Comparison of ENCODE assay signal across 11 cellular contexts in genomic region chr2:109174214-109174613, GRCh38. TPM values are rescaled to one million over a fixed set of nuclear protein-coding genes. Genes with fewer than 3 reads are reported as not detected.
DNase-seq lines count a peak whose midpoint lies in the region; ATAC-seq and TF ChIP-seq lines count a peak whose summit lies in the region.
"Had no signal": no experiment of that assay in that cellular context is flagged by ENCODE, and none has a peak within 500 bp of the region (broad histone marks: within the 10 kb centered on the region; RNA-seq: fewer than 3 reads in every experiment).

No MANE protein-coding gene starts in this region.

- no peaks in the 10 kb centered on the region for H3K9me2 ChIP-seq in hepatocyte (replicated peaks; ENCODE audit: insufficient read depth)

- H4K20me1 ChIP-seq in hepatocyte (ENCODE audit: insufficient read depth, poor library complexity, severe bottlenecking): no peaks in the 10 kb centered on the region

- peak overlapping the region; percentile 92 for H3K27ac ChIP-seq in hepatocyte
- H3K27ac ChIP-seq: foreskin keratinocyte had no signal

- H3K4me1 Mint-ChIP-seq in HFFc6 (ENCODE audit: low read depth): peaks cover 40% of the 10 kb centered on the region
- peaks cover 26% of the 10 kb centered on the region for H3K4me1 Mint-ChIP-seq in stimulated activated naive CD8-positive, alpha-beta T cell treated with anti-CD3 and anti-CD28 coated beads, Interleukin-15, Interleukin-2, amounts not matched to agents 100 ng/mL and 50 ng/mL, for 24 hours (ENCODE audit: low read depth)

- DNase-seq in HFFc6 (no peak), adipocyte (ENCODE audit: low read depth) (peak; percentile 26), hepatocyte (ENCODE audit: low spot score) (no peak), NCI-H1092 (lab: John Stamatoyannopoulos, UW) (no peak), GOT3 (lab: John Stamatoyannopoulos, UW) (no peak), NCI-H2107 (lab: John Stamatoyannopoulos, UW) (no peak)
- DNase-seq: activated CD4-positive, alpha-beta memory T cell treated with anti-CD3 and anti-CD28 coated beads for 36 hours; foreskin keratinocyte; NCI-H510A had no signal

- peak overlapping the region; percentile 61 for H3K9ac ChIP-seq in adipocyte (ENCODE audit: low read length)

- no peaks in the 10 kb centered on the region for H3K36me3 ChIP-seq in adipocyte (ENCODE audit: control insufficient read depth, insufficient read depth, low read length, severe bottlenecking)
- H3K36me3 ChIP-seq in hepatocyte (replicated peaks; ENCODE audit: insufficient read depth, low read depth): no peaks in the 10 kb centered on the region

- H3K4me3 ChIP-seq in adipocyte (ENCODE audit: low read length) (peak overlapping the region; percentile 37), hepatocyte (no peak overlapping the region)

- H3K27me3 Mint-ChIP-seq in HFFc6 (ENCODE audit: insufficient read depth): peaks cover 7% of the 10 kb centered on the region
- no peaks in the 10 kb centered on the region for H3K27me3 Mint-ChIP-seq in stimulated activated naive CD8-positive, alpha-beta T cell treated with anti-CD3 and anti-CD28 coated beads, Interleukin-15, Interleukin-2, amounts not matched to agents 100 ng/mL and 50 ng/mL, for 24 hours

- peaks cover 5% of the 10 kb centered on the region for H3K9me3 ChIP-seq in adipocyte (ENCODE audit: control insufficient read depth, low read length)
- H3K9me3 ChIP-seq in hepatocyte (ENCODE audit: low read depth): no peaks in the 10 kb centered on the region

- H3K4me1 ChIP-seq in adipocyte (ENCODE audit: control insufficient read depth, insufficient read depth, low read length): peaks cover 51% of the 10 kb centered on the region
- H3K4me1 ChIP-seq in hepatocyte (ENCODE audit: insufficient read depth): peaks cover 31% of the 10 kb centered on the region
- H3K4me1 ChIP-seq: foreskin keratinocyte had no signal

- peak overlapping the region; percentile 94 for H3K27ac Mint-ChIP-seq in HFFc6
- H3K27ac Mint-ChIP-seq in stimulated activated naive CD8-positive, alpha-beta T cell treated with anti-CD3 and anti-CD28 coated beads, Interleukin-15, Interleukin-2, amounts not matched to agents 100 ng/mL and 50 ng/mL, for 24 hours: peak overlapping the region; percentile 40
- H3K27ac Mint-ChIP-seq: activated CD4-positive, alpha-beta memory T cell treated with anti-CD3 and anti-CD28 coated beads for 36 hours had no signal

- H3K9me3 Mint-ChIP-seq in HFFc6: 0 out of 2 replicates have a peak, but pooled peaks cover 6% of the 10 kb centered on the region
- H3K9me3 Mint-ChIP-seq in stimulated activated naive CD8-positive, alpha-beta T cell treated with anti-CD3 and anti-CD28 coated beads, Interleukin-15, Interleukin-2, amounts not matched to agents 100 ng/mL and 50 ng/mL, for 24 hours: no peaks in the 10 kb centered on the region

- no peak for TF ChIP-seq CTCF in HFFc6 (IDR thresholded peaks at IDR 0.05)
- TF ChIP-seq CTCF in hepatocyte (IDR thresholded peaks at IDR 0.05; ENCODE audit: poor library complexity): no peak

- H2AFZ ChIP-seq in hepatocyte: no peak overlapping the region

- H3K79me2 ChIP-seq in hepatocyte: peaks cover 7% of the 10 kb centered on the region

- WGBS in hepatocyte (ENCODE audit: low lambda C conversion rate, missing lambda C conversion rate): 95% methylated on average over 4 of the region's 4 CpGs

- peak overlapping the region; percentile 80; the same call in 1 of the 2 replicates for H3K4me3 Mint-ChIP-seq in HFFc6
- no peak overlapping the region for H3K4me3 Mint-ChIP-seq in stimulated activated naive CD8-positive, alpha-beta T cell treated with anti-CD3 and anti-CD28 coated beads, Interleukin-15, Interleukin-2, amounts not matched to agents 100 ng/mL and 50 ng/mL, for 24 hours
- H3K4me3 Mint-ChIP-seq: activated CD4-positive, alpha-beta memory T cell treated with anti-CD3 and anti-CD28 coated beads for 36 hours had no signal

- no peaks in the 10 kb centered on the region for H3K27me3 ChIP-seq in adipocyte (replicated peaks; ENCODE audit: control insufficient read depth, insufficient read depth, low read length)
- H3K27me3 ChIP-seq in hepatocyte: no peaks in the 10 kb centered on the region

- no peak for ATAC-seq in GM19328 (IDR thresholded peaks at IDR 0.05; ENCODE audit: unreplicated experiment)
- ATAC-seq: foreskin keratinocyte had no signal

- H3K4me2 ChIP-seq in hepatocyte: no peak overlapping the region

- H3K36me3 Mint-ChIP-seq in HFFc6 (ENCODE audit: low read depth): no peaks in the 10 kb centered on the region
- no peaks in the 10 kb centered on the region for H3K36me3 Mint-ChIP-seq in stimulated activated naive CD8-positive, alpha-beta T cell treated with anti-CD3 and anti-CD28 coated beads, Interleukin-15, Interleukin-2, amounts not matched to agents 100 ng/mL and 50 ng/mL, for 24 hours (ENCODE audit: low read depth)
- H3K36me3 Mint-ChIP-seq: activated CD4-positive, alpha-beta memory T cell treated with anti-CD3 and anti-CD28 coated beads for 36 hours had no signal

RNA-seq across cellular contexts. Expression of gene SH3RF3, which starts 45.2 kb away (rescaled TPM):
- total RNA-seq in HFFc6 (2021; fragmentation: NEBNext Ultra II Directional; extraction: Animal tissue kit (Norgen Biotek cat#: 25700)): 1 to 10 TPM; 2.4 to 4.4 (median 3.7) TPM
- 1.9 and 2.1 TPM in 2 replicates for total RNA-seq in hepatocyte
- polyA plus RNA-seq in hepatocyte: 1.1 and 1.9 TPM in 2 replicates
